12 cellular contexts compared by ENCODE assay signal in the genomic region with DNA sequence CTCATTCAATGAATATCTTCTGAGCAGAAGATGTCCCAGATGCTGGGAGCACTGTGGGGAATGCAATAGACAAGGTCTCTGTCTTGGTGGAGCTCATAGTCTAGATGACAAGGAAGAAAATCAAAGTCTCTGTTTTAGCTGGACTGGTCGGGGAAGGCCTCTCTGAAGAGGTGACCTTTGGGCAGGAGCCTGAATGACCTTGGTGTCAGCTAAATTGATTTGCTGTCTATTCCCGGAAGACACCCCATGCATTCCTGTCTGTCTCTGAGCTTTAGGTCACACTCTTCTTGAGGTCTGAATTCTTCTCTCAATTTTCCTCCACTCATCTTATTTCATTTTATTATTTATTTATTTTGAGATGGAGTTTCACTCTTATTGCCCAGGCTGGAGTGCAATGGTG. TPM values are rescaled to one million over a fixed set of nuclear protein-coding genes. Genes with fewer than 3 reads are reported as not detected.
"Had no signal": no experiment of that assay in that cellular context is flagged by ENCODE, and none has a peak within 500 bp of the region (broad histone marks: within the 10 kb centered on the region; RNA-seq: fewer than 3 reads in every experiment).

No MANE protein-coding gene starts in this region.

- H2AFZ ChIP-seq: GM23248, GM23338 had no signal

- H3K9me3 ChIP-seq: HAP-1 had no signal

- H3K27ac ChIP-seq: GM23248 had no signal

- DNase-seq: GM23248, GOT3, H7, H9, HCEC 1CT, HFFc6 had no signal

- FAIRE-seq: H1, H54 had no signal

- ATAC-seq: GM23338, HCT116 had no signal

- H3K9ac ChIP-seq: GM23248 had no signal

- H3K4me3 ChIP-seq: GM23248, GM23338, HAP-1 had no signal

- H3K4me2 ChIP-seq: GM23338 had no signal

- H3K36me3 ChIP-seq: HAP-1 had no signal

- H3K4me1 ChIP-seq: HAP-1 had no signal

RNA-seq across cellular contexts. Expression of a gene that starts 14.5 kb away (rescaled TPM):
- total RNA-seq: GM23248, GM23338, H1, H4, H7, H9, HFFc6 had no signal
- polyA plus RNA-seq: GM23248, GM23338, H1 had no signal
